Comparison of ENCODE assay signal across 8 cellular contexts in genomic region chr16:77660311-77660710, GRCh38.
DNase-seq lines count a peak whose midpoint lies in the region; ATAC-seq and TF ChIP-seq lines count a peak whose summit lies in the region.

No MANE protein-coding gene starts in this region.

- H3K27me3 ChIP-seq in NT2/D1 (ENCODE audit: insufficient read depth, insufficient read length) = no peaks in the 10 kb centered on the region
- no peaks in the 10 kb centered on the region for H3K27me3 ChIP-seq in esophagus squamous epithelium

- no peak overlapping the region for H3K9ac ChIP-seq in NT2/D1 (ENCODE audit: insufficient read length, low read depth)

- intact Hi-C loops in esophagus squamous epithelium (cut with DNase I) = no loop called here
- intact Hi-C loops in activated CD4-positive, alpha-beta T cell treated with anti-CD3 and anti-CD28 coated beads, Interleukin-2, amount 10 ng/mL, durations not matched to agents 24 days and 14 days (cut with micrococcal nuclease) = no loop called here

- H3K4me1 Mint-ChIP-seq in activated CD4-positive, alpha-beta T cell treated with anti-CD3 and anti-CD28 coated beads, Interleukin-2, amount 10 ng/mL, durations not matched to agents 24 days and 14 days = no peaks in the 10 kb centered on the region

- H3K4me1 ChIP-seq in NT2/D1 (ENCODE audit: insufficient read depth, insufficient read length) = no peaks in the 10 kb centered on the region
- H3K4me1 ChIP-seq in esophagus squamous epithelium = peaks cover 0 to 4% (median 0%) of the 10 kb centered on the region in 3 donors

- no peak for ATAC-seq in HG03139 (IDR thresholded peaks at IDR 0.05; ENCODE audit: unreplicated experiment)

- H3K27me3 Mint-ChIP-seq in activated CD4-positive, alpha-beta T cell treated with anti-CD3 and anti-CD28 coated beads, Interleukin-2, amount 10 ng/mL, durations not matched to agents 24 days and 14 days = no peaks in the 10 kb centered on the region

- H3K36me3 Mint-ChIP-seq in activated CD4-positive, alpha-beta T cell treated with anti-CD3 and anti-CD28 coated beads, Interleukin-2, amount 10 ng/mL, durations not matched to agents 24 days and 14 days (ENCODE audit: low read depth) = no peaks in the 10 kb centered on the region

- no peak overlapping the region for H3K4me3 Mint-ChIP-seq in activated CD4-positive, alpha-beta T cell treated with anti-CD3 and anti-CD28 coated beads, Interleukin-2, amount 10 ng/mL, durations not matched to agents 24 days and 14 days

- no peaks in the 10 kb centered on the region for H3K9me3 Mint-ChIP-seq in activated CD4-positive, alpha-beta T cell treated with anti-CD3 and anti-CD28 coated beads, Interleukin-2, amount 10 ng/mL, durations not matched to agents 24 days and 14 days

- no peak overlapping the region for H3K27ac ChIP-seq in esophagus squamous epithelium

- whole genome bisulfite sequencing in esophagus squamous epithelium, 2 donors = 2 to 15% methylated on average over 9 to 12 of the region's 12 CpGs

- H3K4me3 ChIP-seq in NT2/D1 (ENCODE audit: insufficient read length, low read depth) (no peak overlapping the region), esophagus squamous epithelium (peak overlapping the region in 1 of 4 donors; percentile 47), skeletal muscle cell (ENCODE audit: low read depth, low read length) (no peak overlapping the region)

- peak in 5 of 6 experiments; percentile 16 to 46 (median 39) for TF ChIP-seq CTCF in esophagus squamous epithelium (IDR thresholded peaks at IDR 0.05)

- DNase-seq in NCI-H510A treated with DMSO at 0.1 percent for 48 hours (lab: John Stamatoyannopoulos, UW) (peak; percentile 52), NCI-H510A (lab: John Stamatoyannopoulos, UW) (no peak), NT2/D1 (ENCODE audit: low read depth, low spot score) (peak; percentile 57), esophagus squamous epithelium (lab: John Stamatoyannopoulos, UW) (no peak), skeletal muscle cell (ENCODE audit: low read depth) (peak; percentile 1), MV-4-11 (lab: John Stamatoyannopoulos, UW) (no peak)
- DNase-seq in activated CD4-positive, alpha-beta T cell treated with anti-CD3 and anti-CD28 coated beads, Interleukin-2, amount 10 ng/mL, durations not matched to agents 24 days and 14 days = no peak

- no peak overlapping the region for H3K27ac Mint-ChIP-seq in activated CD4-positive, alpha-beta T cell treated with anti-CD3 and anti-CD28 coated beads, Interleukin-2, amount 10 ng/mL, durations not matched to agents 24 days and 14 days

- no peaks in the 10 kb centered on the region for H3K36me3 ChIP-seq in NT2/D1 (ENCODE audit: insufficient read depth, insufficient read length, low read length)
- H3K36me3 ChIP-seq in esophagus squamous epithelium = no peaks in the 10 kb centered on the region

- H3K9me3 ChIP-seq in NT2/D1 (ENCODE audit: insufficient read depth, low read length) (peaks cover 41% of the 10 kb centered on the region), esophagus squamous epithelium (peaks cover 0 to 7% (median 0%) of the 10 kb centered on the region in 3 donors)

- TF ChIP-seq POLR2A in esophagus squamous epithelium (IDR thresholded peaks at IDR 0.05) = no peak

Comparison
In these comparisons a context has a peak if more than half of its experiments do, and no peak if none do; other contexts are left out.
1. DNase-seq: peak in NCI-H510A treated with DMSO at 0.1 percent for 48 hours (single experiment), NT2/D1 (single experiment) and skeletal muscle cell (single experiment); none in NCI-H510A (single experiment), esophagus squamous epithelium (single experiment), activated CD4-positive, alpha-beta T cell treated with anti-CD3 and anti-CD28 coated beads, Interleukin-2, amount 10 ng/mL, durations not matched to agents 24 days and 14 days (single experiment) and MV-4-11 (single experiment).